Comparison of ENCODE assay signal across 26 cellular contexts in the genomic region with DNA sequence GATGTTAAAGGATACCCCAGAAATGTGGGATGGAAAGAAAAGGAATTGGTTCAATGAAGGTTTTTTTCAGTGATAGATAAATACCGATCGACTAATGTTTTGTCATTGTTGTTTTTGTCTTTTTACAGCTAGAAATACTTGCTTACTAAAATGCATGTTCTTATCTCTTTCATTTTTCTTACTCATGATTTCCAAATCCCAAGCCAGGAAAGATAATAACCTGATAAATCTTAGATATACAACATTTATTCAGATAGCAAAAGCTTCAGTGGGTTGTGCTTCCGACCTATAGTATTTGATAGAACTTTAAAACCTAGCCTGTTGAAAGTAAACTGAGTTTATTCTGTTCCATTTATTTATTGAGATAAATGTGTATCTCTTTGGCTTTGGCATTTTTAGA.
DNase-seq lines count a peak whose midpoint lies in the region; ATAC-seq, FAIRE-seq and TF ChIP-seq lines count a peak whose summit lies in the region.
"Had no signal": no experiment of that assay in that cellular context is flagged by ENCODE, and none has a peak within 500 bp of the region (broad histone marks: within the 10 kb centered on the region; RNA-seq: fewer than 3 reads in every experiment).

No MANE protein-coding gene starts in this region.

- no TSS peak for BruUV-seq in PC-9 (replicated peaks; lab: Mats Ljungman, UMichigan)

- H3K79me2 ChIP-seq in PC-9 (ENCODE audit: low read depth), result no peaks in the 10 kb centered on the region
- no peaks in the 10 kb centered on the region for H3K79me2 ChIP-seq in astrocyte (ENCODE audit: insufficient read depth, low read length)
- H3K79me2 ChIP-seq in GM23248 (ENCODE audit: insufficient read depth), result no peaks in the 10 kb centered on the region

- H3K27ac ChIP-seq in PC-9 (no peak overlapping the region), astrocyte (ENCODE audit: low read depth, low read length) (no peak overlapping the region), GM23248 (no peak overlapping the region)
- H3K27ac ChIP-seq: BLaER1 treated with 17β-estradiol and CSF1 and Interleukin-3, amounts not matched to agents 10 nM and 100 nM had no signal

- ATAC-seq in WTC11, result no peak
- ATAC-seq: A549, GM12878 had no signal

- in situ Hi-C loops in GM23248 (cut with MboI), result no loop called here

- H3K9ac ChIP-seq in astrocyte (ENCODE audit: low read length) (no peak overlapping the region), GM23248 (no peak overlapping the region)
- H3K9ac ChIP-seq: BLaER1 treated with 17β-estradiol and CSF1 and Interleukin-3, amounts not matched to agents 10 nM and 100 nM had no signal

- peaks cover 2% of the 10 kb centered on the region; the same call in 1 of the 2 replicates for H3F3A ChIP-seq in PC-9 (ENCODE audit: insufficient read depth, low read depth)
- H3F3A ChIP-seq in GM23248 (ENCODE audit: insufficient read depth), result peaks cover 18% of the 10 kb centered on the region; the same call in 1 of the 2 replicates

- H3K27me3 ChIP-seq in PC-9 (ENCODE audit: insufficient read depth, low read depth) (no peaks in the 10 kb centered on the region), astrocyte (ENCODE audit: insufficient read depth, low read length) (no peaks in the 10 kb centered on the region), GM23248 (replicated peaks; ENCODE audit: insufficient read depth) (no peaks in the 10 kb centered on the region)
- H3K27me3 ChIP-seq: BE2C; BLaER1 treated with 17β-estradiol and CSF1 and Interleukin-3, amounts not matched to agents 10 nM and 100 nM had no signal

- no peak for TF ChIP-seq CTCF in PC-9 (conservative IDR thresholded peaks at IDR 0.05)
- no peak for TF ChIP-seq CTCF in astrocyte (IDR thresholded peaks at IDR 0.05; ENCODE audit: insufficient read depth, low read depth, low read length)
- TF ChIP-seq CTCF in fibroblast of the aortic adventitia (IDR thresholded peaks at IDR 0.05; ENCODE audit: insufficient read depth, low read length), result no peak
- no peak for TF ChIP-seq CTCF in WTC11 (IDR thresholded peaks at IDR 0.05)

- H2AFZ ChIP-seq in PC-9 (peak overlapping the region; percentile 3; the same call in 1 of the 2 replicates), astrocyte (ENCODE audit: low read depth, low read length) (no peak overlapping the region), GM23248 (no peak overlapping the region)

- no peaks in the 10 kb centered on the region for H3K36me3 Mint-ChIP-seq in astrocyte (ENCODE audit: low read depth, unreplicated experiment)
- H3K36me3 Mint-ChIP-seq in WTC11, result peaks cover 8% of the 10 kb centered on the region
- H3K36me3 Mint-ChIP-seq: CD14-positive monocyte; CD8-positive, alpha-beta memory T cell had no signal

- no peak overlapping the region for H3K4me3 ChIP-seq in PC-9
- H3K4me3 ChIP-seq in astrocyte (ENCODE audit: insufficient read depth, low read depth, low read length), result no peak overlapping the region
- H3K4me3 ChIP-seq in fibroblast of the aortic adventitia (ENCODE audit: low read depth, low read length), result no peak overlapping the region
- H3K4me3 ChIP-seq in GM23248, result no peak overlapping the region
- H3K4me3 ChIP-seq: A549; BLaER1 treated with 17β-estradiol and CSF1 and Interleukin-3, amounts not matched to agents 10 nM and 100 nM; GM12878 had no signal

- H3K9me2 ChIP-seq in PC-9 (ENCODE audit: insufficient read depth) (no peaks in the 10 kb centered on the region), GM23248 (ENCODE audit: insufficient read depth) (no peaks in the 10 kb centered on the region)

- DNase-seq in PC-9, result no peak
- DNase-seq in astrocyte (ENCODE audit: low read depth), result peak; percentile 35
- DNase-seq in fibroblast of the aortic adventitia (ENCODE audit: low read depth), result peak; percentile 83
- no peak for DNase-seq in activated T-cell treated with anti-CD3 and anti-CD28 coated beads, Interleukin-2, amount 50 U/mL, for 1 hour
- no peak for DNase-seq in WTC11 (ENCODE audit: low spot score)
- no peak for DNase-seq in SW 1271 (lab: John Stamatoyannopoulos, UW)
- DNase-seq in GM23248, result no peak
- DNase-seq: 8988T; ACHN; AML-193; BE2C; CD4-positive, alpha-beta T cell; CD8-positive, alpha-beta memory T cell; DMS 273 treated with DMSO at 0.1 percent for 48 hours; DMS79; EL; GDM1; GOT3; H7; HCEC 1CT had no signal

- peaks cover 1% of the 10 kb centered on the region for H3K27me3 Mint-ChIP-seq in astrocyte (ENCODE audit: low read depth, unreplicated experiment)
- no peaks in the 10 kb centered on the region; the same call in 1 of the 2 replicates for H3K27me3 Mint-ChIP-seq in WTC11 (ENCODE audit: low read depth)
- H3K27me3 Mint-ChIP-seq: CD4-positive, alpha-beta T cell had no signal

- no peak overlapping the region for H3K4me2 ChIP-seq in PC-9
- no peak overlapping the region for H3K4me2 ChIP-seq in astrocyte (ENCODE audit: low read length)
- no peak overlapping the region for H3K4me2 ChIP-seq in GM23248 (ENCODE audit: unreplicated experiment)
- H3K4me2 ChIP-seq: A549; BLaER1 treated with 17β-estradiol and CSF1 and Interleukin-3, amounts not matched to agents 10 nM and 100 nM had no signal

- H3K4me3 Mint-ChIP-seq in astrocyte (ENCODE audit: unreplicated experiment) (no peak overlapping the region), WTC11 (no peak overlapping the region)
- H3K4me3 Mint-ChIP-seq: CD14-positive monocyte; CD4-positive, alpha-beta T cell; CD8-positive, alpha-beta memory T cell had no signal

- H3K4me1 ChIP-seq in PC-9 (replicated peaks; ENCODE audit: insufficient read depth) (peaks cover 7% of the 10 kb centered on the region), astrocyte (ENCODE audit: insufficient read depth, low read length) (peaks cover 6% of the 10 kb centered on the region), GM23248 (ENCODE audit: insufficient read depth) (peaks cover 5% of the 10 kb centered on the region)

- intact Hi-C loops in PC-9 (cut with micrococcal nuclease; ENCODE audit: unreplicated experiment), result no loop called here

- H3K4me1 Mint-ChIP-seq in astrocyte (ENCODE audit: low read depth, unreplicated experiment), result peaks cover 3% of the 10 kb centered on the region
- H3K4me1 Mint-ChIP-seq in WTC11, result peaks cover 38% of the 10 kb centered on the region
- H3K4me1 Mint-ChIP-seq: CD14-positive monocyte had no signal

- H3K9me3 ChIP-seq in PC-9 (ENCODE audit: insufficient read depth, low read depth) (peaks cover 17% of the 10 kb centered on the region; the same call in 1 of the 2 replicates), astrocyte (ENCODE audit: insufficient read depth, low read depth, low read length) (no peaks in the 10 kb centered on the region), GM23248 (ENCODE audit: low read depth) (no peaks in the 10 kb centered on the region)
- H3K9me3 ChIP-seq: A549; BE2C; BLaER1 treated with 17β-estradiol and CSF1 and Interleukin-3, amounts not matched to agents 10 nM and 100 nM had no signal

- H4K20me1 ChIP-seq in PC-9 (ENCODE audit: insufficient read depth), result no peaks in the 10 kb centered on the region
- no peaks in the 10 kb centered on the region for H4K20me1 ChIP-seq in astrocyte (ENCODE audit: insufficient read depth, low read length)
- H4K20me1 ChIP-seq in GM23248 (ENCODE audit: insufficient read depth), result no peaks in the 10 kb centered on the region
- H4K20me1 ChIP-seq: BLaER1 treated with 17β-estradiol and CSF1 and Interleukin-3, amounts not matched to agents 10 nM and 100 nM had no signal

- H3K27ac Mint-ChIP-seq in astrocyte (ENCODE audit: unreplicated experiment) (no peak overlapping the region), WTC11 (no peak overlapping the region)
- H3K27ac Mint-ChIP-seq: CD14-positive monocyte; CD4-positive, alpha-beta T cell; CD8-positive, alpha-beta memory T cell had no signal

- no peaks in the 10 kb centered on the region for H3K9me3 Mint-ChIP-seq in astrocyte (ENCODE audit: unreplicated experiment)
- H3K9me3 Mint-ChIP-seq in WTC11, result peaks cover 7% of the 10 kb centered on the region
- H3K9me3 Mint-ChIP-seq: CD14-positive monocyte; CD4-positive, alpha-beta T cell had no signal

- 96 to 99% methylated on average over 3 of the region's 3 CpGs for WGBS in GM23248 (ENCODE audit: low coverage in 1 of 2, low lambda C conversion rate in 2 of 2, missing lambda C conversion rate in 2 of 2), 2 experiments

- H3K36me3 ChIP-seq in PC-9 (ENCODE audit: low read depth) (no peaks in the 10 kb centered on the region), astrocyte (ENCODE audit: insufficient read depth, low read length) (no peaks in the 10 kb centered on the region), GM23248 (ENCODE audit: low read depth) (no peaks in the 10 kb centered on the region)
- H3K36me3 ChIP-seq: BE2C; BLaER1 treated with 17β-estradiol and CSF1 and Interleukin-3, amounts not matched to agents 10 nM and 100 nM had no signal

- no peak for FAIRE-seq in astrocyte (lab: Jason Lieb, UNC)
- FAIRE-seq: A549, D721Med, GM12878, GM18507 had no signal

- CTCF ChIA-PET in PC-9 (lab: Charles Lee) (interaction anchor here (0.7 kb wide), 1 partner anchor 178 kb away, joined by 3 read pairs; no protein-coding TSS in a partner anchor), WTC11 (lab: Charles Lee) (no interaction called here)

- POLR2A ChIA-PET in PC-9 (lab: Charles Lee; ENCODE audit: unreplicated experiment), result no interaction called here
- POLR2A ChIA-PET in WTC11 (lab: Charles Lee), result no interaction called here

TF ChIP-seq in WTC11, 78 proteins besides CTCF, POLR2A, EP300 and RAD21 (continues in another document):
- TF ChIP-seq, protein P1, sequence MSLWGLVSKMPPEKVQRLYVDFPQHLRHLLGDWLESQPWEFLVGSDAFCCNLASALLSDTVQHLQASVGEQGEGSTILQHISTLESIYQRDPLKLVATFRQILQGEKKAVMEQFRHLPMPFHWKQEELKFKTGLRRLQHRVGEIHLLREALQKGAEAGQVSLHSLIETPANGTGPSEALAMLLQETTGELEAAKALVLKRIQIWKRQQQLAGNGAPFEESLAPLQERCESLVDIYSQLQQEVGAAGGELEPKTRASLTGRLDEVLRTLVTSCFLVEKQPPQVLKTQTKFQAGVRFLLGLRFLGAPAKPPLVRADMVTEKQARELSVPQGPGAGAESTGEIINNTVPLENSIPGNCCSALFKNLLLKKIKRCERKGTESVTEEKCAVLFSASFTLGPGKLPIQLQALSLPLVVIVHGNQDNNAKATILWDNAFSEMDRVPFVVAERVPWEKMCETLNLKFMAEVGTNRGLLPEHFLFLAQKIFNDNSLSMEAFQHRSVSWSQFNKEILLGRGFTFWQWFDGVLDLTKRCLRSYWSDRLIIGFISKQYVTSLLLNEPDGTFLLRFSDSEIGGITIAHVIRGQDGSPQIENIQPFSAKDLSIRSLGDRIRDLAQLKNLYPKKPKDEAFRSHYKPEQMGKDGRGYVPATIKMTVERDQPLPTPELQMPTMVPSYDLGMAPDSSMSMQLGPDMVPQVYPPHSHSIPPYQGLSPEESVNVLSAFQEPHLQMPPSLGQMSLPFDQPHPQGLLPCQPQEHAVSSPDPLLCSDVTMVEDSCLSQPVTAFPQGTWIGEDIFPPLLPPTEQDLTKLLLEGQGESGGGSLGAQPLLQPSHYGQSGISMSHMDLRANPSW (CRISPR knock-in tag; conservative IDR thresholded peaks at IDR 0.05; ENCODE audit: low read depth), result no peak
- TF ChIP-seq ELF4 (CRISPR knock-in tag; IDR thresholded peaks at IDR 0.05; ENCODE audit: low read depth), result no peak
- TF ChIP-seq ZNF121 (CRISPR knock-in tag; IDR thresholded peaks at IDR 0.05), result no peak
- no peak for TF ChIP-seq FOXJ3 (CRISPR knock-in tag; IDR thresholded peaks at IDR 0.05; ENCODE audit: borderline replicate concordance)
- TF ChIP-seq ATF1 (CRISPR knock-in tag; IDR thresholded peaks at IDR 0.05), result no peak

Comparison
In these comparisons a context has a peak if more than half of its experiments do, and no peak if none do; other contexts are left out.
1. DNase-seq: peak in astrocyte (single experiment) and fibroblast of the aortic adventitia (single experiment); none in PC-9 (0 of 2), activated T-cell treated with anti-CD3 and anti-CD28 coated beads, Interleukin-2, amount 50 U/mL, for 1 hour (single experiment), WTC11 (single experiment), SW 1271 (0 of 2) and GM23248 (single experiment).